Comparison of ENCODE assay signal across 15 cellular contexts in genomic region chr12:90226211-90226610, GRCh38.
DNase-seq lines count a peak whose midpoint lies in the region; ATAC-seq and TF ChIP-seq lines count a peak whose summit lies in the region.
"Had no signal": no experiment of that assay in that cellular context is flagged by ENCODE, and none has a peak within 500 bp of the region (broad histone marks: within the 10 kb centered on the region; RNA-seq: fewer than 3 reads in every experiment).

No MANE protein-coding gene starts in this region.

- no peak overlapping the region for H2AK5ac ChIP-seq in trophoblast cell (ENCODE audit: low read length)

- no peaks in the 10 kb centered on the region for H3K36me3 ChIP-seq in trophoblast cell (ENCODE audit: control insufficient read depth in 1 of 2, insufficient read depth in 2 of 2, low read length in 2 of 2)
- H3K36me3 ChIP-seq: BLaER1 treated with 17β-estradiol and CSF1 and Interleukin-3, amounts not matched to agents 10 nM and 100 nM had no signal

- no peaks in the 10 kb centered on the region for H3K79me2 ChIP-seq in trophoblast cell (ENCODE audit: control insufficient read depth, insufficient read depth, low read length, poor library complexity)

- H3K4me1 ChIP-seq in foreskin keratinocyte, result peaks cover 20% of the 10 kb centered on the region
- H3K4me1 ChIP-seq in trophoblast cell (ENCODE audit: control insufficient read depth in 1 of 2, insufficient read depth in 2 of 2, low read length in 2 of 2), result no peaks in the 10 kb centered on the region
- H3K4me1 ChIP-seq: BLaER1 treated with 17β-estradiol and CSF1 and Interleukin-3, amounts not matched to agents 10 nM and 100 nM had no signal

- no peak overlapping the region for H2BK120ac ChIP-seq in trophoblast cell (ENCODE audit: insufficient read depth, low read length, poor library complexity)

- H3K27ac ChIP-seq in foreskin keratinocyte, result no peak overlapping the region
- H3K27ac ChIP-seq in trophoblast cell (ENCODE audit: low read depth, low read length), result no peak overlapping the region
- H3K27ac ChIP-seq: BLaER1 treated with 17β-estradiol and CSF1 and Interleukin-3, amounts not matched to agents 10 nM and 100 nM had no signal

- ATAC-seq in foreskin keratinocyte (peak; percentile 16), HG02852 (IDR thresholded peaks at IDR 0.05; ENCODE audit: unreplicated experiment) (no peak)
- ATAC-seq: CD8-positive, alpha-beta T cell; GM12878; HCT116 had no signal

- peak overlapping the region; percentile 24 for H3K14ac ChIP-seq in trophoblast cell (ENCODE audit: low read length)

- H4K8ac ChIP-seq in trophoblast cell (ENCODE audit: low read depth, low read length), result no peak overlapping the region

- no peak overlapping the region for H3K4me3 ChIP-seq in trophoblast cell (ENCODE audit: low read depth, low read length)
- H3K4me3 ChIP-seq: BLaER1 treated with 17β-estradiol and CSF1 and Interleukin-3, amounts not matched to agents 10 nM and 100 nM; GM12878 had no signal

- H3K23ac ChIP-seq in trophoblast cell (ENCODE audit: low read length), result no peak overlapping the region

- no peak for TF ChIP-seq CTCF in foreskin keratinocyte (conservative IDR thresholded peaks at IDR 0.05)

- no peak overlapping the region for H4K91ac ChIP-seq in trophoblast cell (ENCODE audit: low read depth, low read length)

- no peak overlapping the region for H2BK5ac ChIP-seq in trophoblast cell (ENCODE audit: low read depth, low read length, poor library complexity)

- no peak overlapping the region for H3K4me2 ChIP-seq in trophoblast cell (ENCODE audit: low read length)
- H3K4me2 ChIP-seq: BLaER1 treated with 17β-estradiol and CSF1 and Interleukin-3, amounts not matched to agents 10 nM and 100 nM had no signal

- H2AFZ ChIP-seq in trophoblast cell (ENCODE audit: insufficient read depth, low read length, poor library complexity), result no peak overlapping the region

- no peak overlapping the region for H3K18ac ChIP-seq in trophoblast cell (ENCODE audit: low read length)

- H3K4ac ChIP-seq in trophoblast cell (ENCODE audit: low read depth, low read length), result no peak overlapping the region

- peak overlapping the region; percentile 87 for H2BK12ac ChIP-seq in trophoblast cell (ENCODE audit: low read length)

- H3K27me3 ChIP-seq in foreskin keratinocyte (no peaks in the 10 kb centered on the region), trophoblast cell (ENCODE audit: insufficient read depth, low read length) (no peaks in the 10 kb centered on the region)
- H3K27me3 ChIP-seq: BLaER1 treated with 17β-estradiol and CSF1 and Interleukin-3, amounts not matched to agents 10 nM and 100 nM had no signal

- H4K12ac ChIP-seq in trophoblast cell (ENCODE audit: low read depth, low read length), result no peak overlapping the region

- peaks cover 2% of the 10 kb centered on the region for H3K79me1 ChIP-seq in trophoblast cell (ENCODE audit: low read length)

- H3K9me3 ChIP-seq in trophoblast cell (ENCODE audit: insufficient read depth, low read depth, low read length), result no peaks in the 10 kb centered on the region
- H3K9me3 ChIP-seq: BLaER1 treated with 17β-estradiol and CSF1 and Interleukin-3, amounts not matched to agents 10 nM and 100 nM had no signal

- DNase-seq in NCI-H226 (peak; percentile 38), foreskin keratinocyte (peak in 1 of 2 donors; percentile 17), trophoblast cell (no peak), T-helper 2 cell (no peak)
- no peak for DNase-seq in activated CD4-positive, CD25-positive, alpha-beta regulatory T cell (lab: John Stamatoyannopoulos, UW)
- DNase-seq: Calu3; CD8-positive, alpha-beta T cell; DMS79 treated with DMSO at 0.1 percent for 48 hours; GOT3; H7; HFFc6 had no signal

- no peak overlapping the region for H3K9ac ChIP-seq in trophoblast cell (ENCODE audit: low read length)
- H3K9ac ChIP-seq: BLaER1 treated with 17β-estradiol and CSF1 and Interleukin-3, amounts not matched to agents 10 nM and 100 nM had no signal
